25 cellular contexts compared by ENCODE assay signal in genomic region chr9:82275531-82275930, GRCh38.
"Had no signal": no experiment of that assay in that cellular context is flagged by ENCODE, and none has a peak within 500 bp of the region (broad histone marks: within the 10 kb centered on the region; RNA-seq: fewer than 3 reads in every experiment).

No MANE protein-coding gene starts in this region.

- DNase-seq: activated CD4-positive, alpha-beta memory T cell treated with anti-CD3 and anti-CD28 coated beads, Interleukin-2, amount 10 ng/mL, durations not matched to agents 7 days and 5 days; activated CD4-positive, alpha-beta T cell treated with anti-CD3 and anti-CD28 coated beads, Interleukin-2, amount 50 U/mL, for 1 hour; activated CD4-positive, CD25-positive, alpha-beta regulatory T cell; activated gamma-delta T cell; activated naive CD4-positive, alpha-beta T cell treated with anti-CD3 and anti-CD28 coated beads for 36 hours; activated T-cell treated with anti-CD3 and anti-CD28 coated beads for 4 hours; activated T-cell treated with anti-CD3 and anti-CD28 coated beads, Interleukin-2, amount 50 U/mL, for 48 hours; amygdala; caudate nucleus; NCI-H1092; NCI-H1417; NCI-H1930; NCI-H2171; NCI-H345; NCI-H510A; NCI-H526 treated with DMSO at 0.1 percent for 48 hours; NCI-H82; T-cell; T-helper 2 cell; T1000 had no signal

- H3K27ac ChIP-seq: KMS-11, SK-N-MC, VCaP had no signal

- H3K4me3 ChIP-seq: SK-N-MC had no signal

- FAIRE-seq: astrocyte, TTC549 had no signal
